Comparison of ENCODE assay signal across 8 cellular contexts in the genomic region with DNA sequence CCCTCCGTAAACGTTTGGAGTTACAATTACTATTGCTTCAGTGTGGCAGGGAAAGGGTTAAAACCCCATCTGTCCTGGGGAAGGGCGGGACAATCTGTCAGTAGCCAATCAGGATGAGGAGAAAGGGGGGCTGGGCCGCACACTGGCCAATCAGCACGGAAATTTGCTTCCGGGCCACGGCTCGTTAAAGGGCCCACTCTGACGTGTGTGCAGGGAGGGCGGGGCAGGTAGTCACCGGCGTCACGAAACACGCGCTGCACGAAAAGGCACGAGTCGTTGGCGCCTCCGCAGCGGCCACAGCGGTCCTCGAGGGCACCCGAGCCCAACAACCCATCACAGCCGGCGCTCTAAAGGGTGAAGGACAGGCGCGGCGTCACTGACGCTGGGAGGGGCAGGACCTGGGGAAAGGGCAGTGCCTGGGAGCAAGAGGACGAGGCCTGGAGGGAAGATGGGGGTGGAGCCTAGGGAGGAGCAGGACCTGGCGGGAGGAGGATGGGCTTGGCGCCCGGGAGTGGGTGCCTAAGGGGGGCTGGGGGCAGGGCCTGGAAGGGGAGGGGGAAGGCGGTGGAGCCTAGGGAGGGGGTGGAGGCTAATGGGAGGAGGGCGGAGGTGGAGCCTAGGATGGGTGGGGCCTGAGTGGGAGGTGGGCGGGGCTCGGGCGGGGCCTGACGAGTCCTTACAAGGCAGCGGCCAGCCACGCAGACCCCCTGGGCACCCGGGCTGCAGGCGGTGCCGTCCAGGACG. TPM values are rescaled to one million over a fixed set of nuclear protein-coding genes. Genes with fewer than 3 reads are reported as not detected.
A peak's percentile ranks its signal among the peaks of the same experiment; 100 is the strongest.
DNase-seq lines count a peak whose midpoint lies in the region; ATAC-seq lines count a peak whose summit lies in the region.

No MANE protein-coding gene starts in this region.

- H3K36me3 Mint-ChIP-seq in activated T-helper 17 cell treated with anti-CD3 and anti-CD28 coated beads, Interleukin-2, amount 50 U/mL, for 72 hours (ENCODE audit: low read depth) = no peaks in the 10 kb centered on the region

- peak overlapping the region; percentile 82 for H3K4me3 Mint-ChIP-seq in activated T-helper 17 cell treated with anti-CD3 and anti-CD28 coated beads, Interleukin-2, amount 50 U/mL, for 72 hours

- DNase-seq in DMS79 (lab: John Stamatoyannopoulos, UW) (peak; percentile 96), Karpas-422 (peak; percentile 96), RPMI8226 (peak; percentile 94), fibroblast of gingiva (ENCODE audit: low read depth) (peak; percentile 96), myocyte (ENCODE audit: low read depth) (peak; percentile 72)
- peak; percentile 81 to 82 for DNase-seq in stimulated activated CD8-positive, alpha-beta memory T cell treated with anti-CD3 and anti-CD28 coated beads, Interleukin-4, amount 100 ng/mL, for 4 hours (ENCODE audit: low read depth in 2 of 2, low spot score in 1 of 2)

- H3K27me3 Mint-ChIP-seq in activated T-helper 17 cell treated with anti-CD3 and anti-CD28 coated beads, Interleukin-2, amount 50 U/mL, for 72 hours = no peaks in the 10 kb centered on the region

- H3K4me1 ChIP-seq in Karpas-422 (ENCODE audit: low read length) = peaks cover 9% of the 10 kb centered on the region

- no peak overlapping the region for H3K4me3 ChIP-seq in Karpas-422 (ENCODE audit: low read length)

- no peaks in the 10 kb centered on the region for H3K79me2 ChIP-seq in Karpas-422 (ENCODE audit: low read length)

- H3K9me2 ChIP-seq in Karpas-422 (replicated peaks; ENCODE audit: insufficient read depth, low read length) = no peaks in the 10 kb centered on the region

- H3K9ac ChIP-seq in Karpas-422 (ENCODE audit: low read length) = no peak overlapping the region

- no peak overlapping the region for H3K4me2 ChIP-seq in Karpas-422 (ENCODE audit: low read depth, low read length, poor library complexity, severe bottlenecking)

- H3K27ac Mint-ChIP-seq in activated T-helper 17 cell treated with anti-CD3 and anti-CD28 coated beads, Interleukin-2, amount 50 U/mL, for 72 hours = peak overlapping the region; percentile 79

- no peaks in the 10 kb centered on the region for H3K27me3 ChIP-seq in Karpas-422 (ENCODE audit: low read length)

- peaks cover 4% of the 10 kb centered on the region for H3K4me1 Mint-ChIP-seq in activated T-helper 17 cell treated with anti-CD3 and anti-CD28 coated beads, Interleukin-2, amount 50 U/mL, for 72 hours

- ATAC-seq in activated T-helper 17 cell treated with anti-CD3 and anti-CD28 coated beads, Interleukin-2, amount 50 U/mL, for 72 hours (replicated peaks) = peak; percentile 94
- ATAC-seq in GM19035 (IDR thresholded peaks at IDR 0.05; ENCODE audit: unreplicated experiment) = no peak

- H3K9me3 Mint-ChIP-seq in activated T-helper 17 cell treated with anti-CD3 and anti-CD28 coated beads, Interleukin-2, amount 50 U/mL, for 72 hours = no peaks in the 10 kb centered on the region

- H3K9me3 ChIP-seq in Karpas-422 (ENCODE audit: low read length) = no peaks in the 10 kb centered on the region

- H4K20me1 ChIP-seq in Karpas-422 (ENCODE audit: insufficient read depth, low read depth, low read length) = no peaks in the 10 kb centered on the region

- no peak overlapping the region for H2AFZ ChIP-seq in Karpas-422 (ENCODE audit: low read length)

- H3K27ac ChIP-seq in Karpas-422 (ENCODE audit: low read length) = no peak overlapping the region

- H3K36me3 ChIP-seq in Karpas-422 (ENCODE audit: insufficient read depth, low read length) = no peaks in the 10 kb centered on the region

RNA-seq across cellular contexts. Expression of a gene that starts 4.9 kb away (rescaled TPM):
- 0.94 and 2.6 TPM in 2 replicates for total RNA-seq in Karpas-422 (2014; rRNA removed; shearing (Covaris generic); ENCODE audit: low replicate concordance)
- total RNA-seq in activated T-helper 17 cell treated with anti-CD3 and anti-CD28 coated beads, Interleukin-2, amount 50 U/mL, for 72 hours = 1 to 10 TPM; 3.0 to 3.9 TPM
- total RNA-seq in myocyte = 9.7 and 9.8 TPM in 2 replicates
- 14.9 TPM for polyA plus RNA-seq in myocyte (2012)

RNA-seq across cellular contexts. Expression of a gene that starts 15.9 kb away (rescaled TPM):
- not detected in 2 replicates for total RNA-seq in Karpas-422 (2014; rRNA removed; shearing (Covaris generic); ENCODE audit: low replicate concordance)
- total RNA-seq in activated T-helper 17 cell treated with anti-CD3 and anti-CD28 coated beads, Interleukin-2, amount 50 U/mL, for 72 hours = not detected
- total RNA-seq in myocyte = not detected in 2 replicates
- not detected for polyA plus RNA-seq in myocyte (2012)

RNA-seq across cellular contexts. Expression of a gene that starts 17.0 kb away (rescaled TPM):
- 1.3 and 1.5 TPM in 2 replicates for total RNA-seq in Karpas-422 (2014; rRNA removed; shearing (Covaris generic); ENCODE audit: low replicate concordance)
- 1 to 10 TPM; 1.7 to 2.2 TPM for total RNA-seq in activated T-helper 17 cell treated with anti-CD3 and anti-CD28 coated beads, Interleukin-2, amount 50 U/mL, for 72 hours
- total RNA-seq in myocyte = 4.3 and 7.4 TPM in 2 replicates
- polyA plus RNA-seq in myocyte (2012) = 3.6 TPM

RNA-seq across cellular contexts. Expression of a gene that starts 17.8 kb away (rescaled TPM):
- total RNA-seq in Karpas-422 (2014; rRNA removed; shearing (Covaris generic); ENCODE audit: low replicate concordance) = 2.0 and 5.0 TPM in 2 replicates
- total RNA-seq in activated T-helper 17 cell treated with anti-CD3 and anti-CD28 coated beads, Interleukin-2, amount 50 U/mL, for 72 hours = 1 to 10 TPM; 2.4 to 7.8 TPM
- 7.1 and 8.5 TPM in 2 replicates for total RNA-seq in myocyte
- polyA plus RNA-seq in myocyte (2012) = 3.9 TPM

RNA-seq across cellular contexts. Expression of a gene that starts 28.9 kb away (rescaled TPM):
- total RNA-seq in Karpas-422 (2014; rRNA removed; shearing (Covaris generic); ENCODE audit: low replicate concordance) = 26.4 and 62.2 TPM in 2 replicates
- total RNA-seq in activated T-helper 17 cell treated with anti-CD3 and anti-CD28 coated beads, Interleukin-2, amount 50 U/mL, for 72 hours = 10 to 100 TPM; 36.5 to 37.2 TPM
- total RNA-seq in myocyte = 37.6 and 53.1 TPM in 2 replicates
- 31.9 TPM for polyA plus RNA-seq in myocyte (2012)
